1 cellular context compared by ENCODE assay signal in the genomic region with DNA sequence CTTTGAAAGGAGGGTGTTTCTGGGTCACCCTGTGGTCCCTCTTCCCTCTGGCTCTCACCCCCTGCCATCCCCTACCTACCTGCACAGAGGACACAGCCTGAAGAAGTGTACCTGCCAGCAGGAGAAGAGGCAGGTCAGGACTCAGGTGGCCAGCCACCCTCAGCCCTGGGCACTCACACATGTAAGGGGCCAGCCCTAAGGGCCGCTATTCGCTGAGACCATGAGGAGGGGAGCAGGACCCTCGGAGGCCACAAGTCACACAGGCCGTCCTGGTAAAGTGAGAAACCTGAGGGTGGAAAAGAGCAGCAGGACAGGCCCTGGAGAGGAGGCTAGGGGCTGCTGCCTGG.
TF ChIP-seq lines count a peak whose summit lies in the region.

No MANE protein-coding gene starts in this region.

TF ChIP-seq in IMR-90, 13 proteins besides CTCF, POLR2A, EP300 and RAD21:
- no peak for TF ChIP-seq FOS (IDR thresholded peaks at IDR 0.05; ENCODE audit: low read depth, low read length)
- TF ChIP-seq, protein P1, sequence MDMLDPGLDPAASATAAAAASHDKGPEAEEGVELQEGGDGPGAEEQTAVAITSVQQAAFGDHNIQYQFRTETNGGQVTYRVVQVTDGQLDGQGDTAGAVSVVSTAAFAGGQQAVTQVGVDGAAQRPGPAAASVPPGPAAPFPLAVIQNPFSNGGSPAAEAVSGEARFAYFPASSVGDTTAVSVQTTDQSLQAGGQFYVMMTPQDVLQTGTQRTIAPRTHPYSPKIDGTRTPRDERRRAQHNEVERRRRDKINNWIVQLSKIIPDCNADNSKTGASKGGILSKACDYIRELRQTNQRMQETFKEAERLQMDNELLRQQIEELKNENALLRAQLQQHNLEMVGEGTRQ (IDR thresholded peaks at IDR 0.05; ENCODE audit: low read depth, low read length), result no peak
- TF ChIP-seq MAZ (IDR thresholded peaks at IDR 0.05; ENCODE audit: borderline replicate concordance, low read depth, low read length), result no peak
- TF ChIP-seq SMC3 (IDR thresholded peaks at IDR 0.05; ENCODE audit: low read depth, low read length), result no peak
- no peak for TF ChIP-seq RCOR1 (IDR thresholded peaks at IDR 0.05; ENCODE audit: insufficient replicate concordance, low read length)
- no peak for TF ChIP-seq MXI1 (IDR thresholded peaks at IDR 0.05; ENCODE audit: borderline replicate concordance, low read depth, low read length)
- TF ChIP-seq NFE2L2 (IDR thresholded peaks at IDR 0.05; ENCODE audit: low read depth, low read length), result no peak
- no peak for TF ChIP-seq MAFK (IDR thresholded peaks at IDR 0.05; ENCODE audit: low read depth, low read length)
- no peak for TF ChIP-seq RFX5 (IDR thresholded peaks at IDR 0.05; ENCODE audit: low read depth, low read length)
- TF ChIP-seq CEBPB (IDR thresholded peaks at IDR 0.05; ENCODE audit: low read depth, low read length), result no peak
- TF ChIP-seq BHLHE40 (IDR thresholded peaks at IDR 0.05; ENCODE audit: low read depth, low read length), result no peak
- no peak for TF ChIP-seq CHD1 (IDR thresholded peaks at IDR 0.05; ENCODE audit: low read depth, low read length)
- TF ChIP-seq, protein P2, sequence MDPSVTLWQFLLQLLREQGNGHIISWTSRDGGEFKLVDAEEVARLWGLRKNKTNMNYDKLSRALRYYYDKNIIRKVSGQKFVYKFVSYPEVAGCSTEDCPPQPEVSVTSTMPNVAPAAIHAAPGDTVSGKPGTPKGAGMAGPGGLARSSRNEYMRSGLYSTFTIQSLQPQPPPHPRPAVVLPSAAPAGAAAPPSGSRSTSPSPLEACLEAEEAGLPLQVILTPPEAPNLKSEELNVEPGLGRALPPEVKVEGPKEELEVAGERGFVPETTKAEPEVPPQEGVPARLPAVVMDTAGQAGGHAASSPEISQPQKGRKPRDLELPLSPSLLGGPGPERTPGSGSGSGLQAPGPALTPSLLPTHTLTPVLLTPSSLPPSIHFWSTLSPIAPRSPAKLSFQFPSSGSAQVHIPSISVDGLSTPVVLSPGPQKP (IDR thresholded peaks at IDR 0.05; ENCODE audit: borderline replicate concordance, low read depth, low read length), result no peak
